In the genomic region with DNA sequence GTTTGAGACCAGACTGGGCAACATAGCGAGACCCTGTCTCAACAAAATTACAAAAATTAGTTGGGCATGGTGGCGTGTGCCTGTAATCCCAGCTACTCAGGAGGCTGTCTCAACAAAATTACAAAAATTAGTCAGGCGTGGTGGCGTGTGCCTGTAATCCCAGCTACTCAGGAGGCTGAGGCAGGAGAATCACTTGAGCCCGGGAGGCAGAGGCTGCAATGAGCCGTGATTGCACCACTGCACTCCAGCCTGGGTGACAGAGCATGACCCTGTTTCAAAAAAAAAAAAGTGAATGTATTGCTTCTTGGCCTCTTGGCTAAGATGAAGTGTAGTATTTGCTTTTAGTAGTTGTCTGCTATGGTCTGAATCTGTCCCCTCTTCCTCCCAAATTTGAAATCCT, we compare ENCODE assay signal across 2 cellular contexts.
TF ChIP-seq lines count a peak whose summit lies in the region.

No MANE protein-coding gene starts in this region.

TF ChIP-seq in HEK293, 187 proteins besides CTCF, POLR2A, EP300 and RAD21:
- 0 out of 2 replicates have a peak, but pooled peaks have one; percentile 20 for TF ChIP-seq ZNF121 (tag by site-specific recombination; IDR thresholded peaks at IDR 0.05)

TF ChIP-seq in K562, 482 proteins besides CTCF, POLR2A, EP300 and RAD21:
- 0 out of 2 replicates have a peak, but pooled peaks have one; percentile 28 for TF ChIP-seq ZNF121 (CRISPR knock-in tag; conservative IDR thresholded peaks at IDR 0.05)
